8 cellular contexts compared by ENCODE assay signal in the genomic region with DNA sequence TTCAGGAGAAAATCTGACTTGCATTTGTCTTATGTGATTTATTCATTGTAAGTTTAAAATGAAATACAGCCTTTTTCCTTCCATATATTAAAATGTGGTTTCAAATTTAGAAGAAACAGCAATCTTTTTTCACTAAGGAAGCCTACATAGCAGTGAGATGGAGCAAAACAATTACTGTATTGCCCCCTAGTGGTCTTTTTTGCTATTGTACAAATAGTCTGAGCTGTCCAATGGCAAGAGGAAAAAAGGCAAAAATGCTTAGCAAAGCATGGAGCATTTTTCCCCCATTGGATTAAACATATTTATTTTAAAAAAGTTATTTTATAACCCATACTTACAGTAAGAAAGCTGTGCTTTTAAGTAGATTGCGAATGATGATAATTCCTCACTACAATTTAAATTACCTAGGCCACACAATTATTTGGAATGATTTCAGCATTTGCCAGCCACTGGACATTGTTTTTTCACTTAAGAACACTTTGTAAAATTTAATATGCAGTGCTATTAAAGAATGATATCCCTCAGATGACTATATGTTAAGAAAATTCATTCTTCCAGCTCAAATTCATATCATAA.
A peak's percentile ranks its signal among the peaks of the same experiment; 100 is the strongest.
DNase-seq lines count a peak whose midpoint lies in the region; ATAC-seq and TF ChIP-seq lines count a peak whose summit lies in the region.

No MANE protein-coding gene starts in this region.

- ATAC-seq in GM18873 (IDR thresholded peaks at IDR 0.05; ENCODE audit: low FRiP score, unreplicated experiment) (peak; percentile 79), HG03045 (IDR thresholded peaks at IDR 0.05; ENCODE audit: unreplicated experiment) (peak; percentile 88)

- no peak overlapping the region for H3K27ac ChIP-seq in VCaP

- peak; percentile 87 for TF ChIP-seq CTCF in VCaP (conservative IDR thresholded peaks at IDR 0.05)

- peak; percentile 59 for DNase-seq in COR-L47 (lab: John Stamatoyannopoulos, UW)
- DNase-seq in NCI-H2029 treated with DMSO at 0.1 percent for 48 hours (lab: John Stamatoyannopoulos, UW) = peak; percentile 77
- DNase-seq in globus pallidus (ENCODE audit: low spot score) = peak; percentile 62
- peak; percentile 55 for DNase-seq in retina
- no peak for DNase-seq in posterior vena cava (ENCODE audit: low spot score)

- intact Hi-C loops in posterior vena cava (cut with DNase I) = loop anchor here in 1 of 2 donors (5.0 kb wide), 1 partner anchor 121 kb away; the partner anchor contains the start of gene CPED1
